13 cellular contexts compared by ENCODE assay signal in the genomic region with DNA sequence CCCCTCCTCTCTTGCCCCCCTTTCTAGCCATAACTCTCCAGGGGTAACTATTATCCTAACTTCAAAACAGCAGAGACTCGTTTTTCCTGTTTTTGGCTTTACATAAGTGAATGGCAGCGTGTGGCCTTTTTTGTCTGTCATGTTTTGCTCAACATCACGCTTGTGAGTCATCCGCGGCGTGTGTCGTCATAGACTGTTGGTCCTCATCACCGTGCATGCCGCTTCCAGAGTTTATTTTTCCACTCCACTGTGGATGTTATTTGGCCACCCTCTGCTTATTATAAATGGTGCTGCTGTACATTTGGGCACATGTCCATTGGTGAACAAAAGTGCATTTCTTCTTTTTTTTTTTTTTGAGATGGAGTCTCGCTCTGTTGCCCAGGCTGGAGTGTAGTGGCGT. TPM values are rescaled to one million over a fixed set of nuclear protein-coding genes. Genes with fewer than 3 reads are reported as not detected.
DNase-seq lines count a peak whose midpoint lies in the region; ATAC-seq and TF ChIP-seq lines count a peak whose summit lies in the region.
"Had no signal": no experiment of that assay in that cellular context is flagged by ENCODE, and none has a peak within 500 bp of the region (broad histone marks: within the 10 kb centered on the region; RNA-seq: fewer than 3 reads in every experiment).

No MANE protein-coding gene starts in this region.

- H3K27ac ChIP-seq in body of pancreas, result peak overlapping the region; percentile 43 to 88 (median 82)
- H3K27ac ChIP-seq: tibial artery had no signal

- DNase-seq in NK-92 treated with Interleukin-12 subunit alpha and Interleukin-12 subunit beta, amount 100 ng/mL, for 24 hours (lab: John Stamatoyannopoulos, UW), result peak; percentile 63
- DNase-seq in NK-92 (lab: John Stamatoyannopoulos, UW; ENCODE audit: unreplicated experiment), result no peak
- DNase-seq in NCI-H345 (lab: John Stamatoyannopoulos, UW), result peak; percentile 72
- peak in 3 of 4 donors; percentile 36 to 65 (median 61) for DNase-seq in body of pancreas
- peak; percentile 87 for DNase-seq in posterior vena cava (ENCODE audit: low spot score)
- no peak for DNase-seq in middle frontal gyrus (ENCODE audit: extremely low spot score, low spot score)
- DNase-seq: activated naive CD4-positive, alpha-beta T cell treated with anti-CD3 and anti-CD28 coated beads, Interleukin-2, amount 50 U/mL, for 16 hours; naive B cell; NCI-H524; SK-N-SH; tibial artery had no signal

- no peak overlapping the region for H3K4me3 ChIP-seq in body of pancreas
- H3K4me3 ChIP-seq: tibial artery had no signal

- intact Hi-C loops in body of pancreas (cut with DNase I) (no loop called here), posterior vena cava (cut with DNase I) (no loop called here)

- H3K27me3 ChIP-seq in body of pancreas, result no peaks in the 10 kb centered on the region
- H3K27me3 ChIP-seq: tibial artery had no signal

- H3K36me3 ChIP-seq in body of pancreas (replicated peaks in 1 of 2; ENCODE audit: insufficient read depth in 1 of 2, low read depth in 2 of 2), result peaks cover 0 to 4% of the 10 kb centered on the region in 2 donors

- 76 to 78% methylated on average over 11 of the region's 11 CpGs for WGBS in body of pancreas, 2 donors

- peaks cover 63% of the 10 kb centered on the region for H3K4me1 ChIP-seq in body of pancreas

- TF ChIP-seq CTCF in body of pancreas (IDR thresholded peaks at IDR 0.05), result no peak

- ATAC-seq in body of pancreas, result no peak
- no peak for ATAC-seq in GM18498 (IDR thresholded peaks at IDR 0.05; ENCODE audit: unreplicated experiment)
- no peak for ATAC-seq in GM21825 (IDR thresholded peaks at IDR 0.05; ENCODE audit: unreplicated experiment)

- no peaks in the 10 kb centered on the region for H3K9me3 ChIP-seq in body of pancreas
- H3K9me3 ChIP-seq: SK-N-SH, tibial artery had no signal

- TF ChIP-seq POLR2A in body of pancreas (IDR thresholded peaks at IDR 0.05), result no peak

RNA-seq across cellular contexts. Expression of a gene that starts 52.5 kb away (rescaled TPM):
- total RNA-seq in body of pancreas, result 10 to 100 TPM; 63.3 to 77.1 TPM
- 10 to 100 TPM; 17.2 to 18.6 TPM for total RNA-seq in posterior vena cava

RNA-seq across cellular contexts. Expression of a gene that starts 57.0 kb away (rescaled TPM):
- total RNA-seq in body of pancreas, result 10 to 100 TPM; 16.2 to 16.3 TPM
- total RNA-seq in posterior vena cava, result 10 to 100 TPM; 26.7 to 36.4 TPM

Comparison
In these comparisons a context has a peak if more than half of its experiments do, and no peak if none do; other contexts are left out.
1. DNase-seq: peak in NK-92 treated with Interleukin-12 subunit alpha and Interleukin-12 subunit beta, amount 100 ng/mL, for 24 hours (single experiment), NCI-H345 (single experiment), body of pancreas (3 of 4) and posterior vena cava (single experiment); none in NK-92 (single experiment) and middle frontal gyrus (single experiment).